In genomic region chr1:36225298-36225899, GRCh38 we compare ENCODE assay signal across 8 cellular contexts. TPM values are rescaled to one million over a fixed set of nuclear protein-coding genes. Genes with fewer than 3 reads are reported as not detected.
DNase-seq lines count a peak whose midpoint lies in the region; ATAC-seq and TF ChIP-seq lines count a peak whose summit lies in the region.

No MANE protein-coding gene starts in this region.

- no peak for DNase-seq in activated CD4-positive, alpha-beta T cell treated with anti-CD3 and anti-CD28 coated beads for 36 hours
- DNase-seq in activated CD4-positive, alpha-beta T cell treated with anti-CD3 and anti-CD28 coated beads for 4 hours = no peak
- DNase-seq in thoracic aorta (ENCODE audit: low spot score) = no peak
- DNase-seq in stimulated activated CD4-positive, alpha-beta T cell treated with anti-CD3 and anti-CD28 coated beads, Interleukin-12 subunit alpha, Interleukin-12 subunit beta, amount 100 ng/mL, for 4 hours = no peak
- no peak for DNase-seq in activated effector memory CD4-positive, alpha-beta T cell treated with Interleukin-2 at 50 U/mL for 16 hours

- H3K9me3 Mint-ChIP-seq in activated CD4-positive, alpha-beta T cell treated with anti-CD3 and anti-CD28 coated beads for 36 hours (ENCODE audit: low read depth) = no peaks in the 10 kb centered on the region

- no peak for ATAC-seq in activated CD4-positive, alpha-beta T cell treated with anti-CD3 and anti-CD28 coated beads for 36 hours
- no peak for ATAC-seq in thoracic aorta (ENCODE audit: insufficient number of reproducible peaks, low FRiP score, low read depth)
- no peak for ATAC-seq in HG03520 (IDR thresholded peaks at IDR 0.05; ENCODE audit: unreplicated experiment)

- H3K27ac Mint-ChIP-seq in activated CD4-positive, alpha-beta T cell treated with anti-CD3 and anti-CD28 coated beads for 36 hours = peak overlapping the region; percentile 100

- intact Hi-C loops in activated CD4-positive, alpha-beta T cell treated with anti-CD3 and anti-CD28 coated beads for 36 hours (cut with DNase I, micrococcal nuclease) = loop anchor here (2.0 to 10.0 kb wide), 2 partner anchors 59 to 1249 kb away; partner anchors contain the start of gene ZC3H12A (in 1 of the 2)

- POLR2A ChIA-PET in activated CD4-positive, alpha-beta T cell treated with anti-CD3 and anti-CD28 coated beads for 36 hours (lab: Charles Lee) = interaction anchor here (0.7 to 2.0 kb wide), 3 partner anchors 24 to 74 kb away, joined by 3 to 14 read pairs (median 5); no protein-coding TSS in a partner anchor

- H3K9me3 ChIP-seq in thoracic aorta = no peaks in the 10 kb centered on the region

- no peak for TF ChIP-seq CTCF in thoracic aorta (IDR thresholded peaks at IDR 0.05)

- H3K27ac ChIP-seq in angular gyrus (ENCODE audit: low read depth, low read length) (peak overlapping the region; percentile 96), layer of hippocampus (ENCODE audit: low read depth, low read length) (peak overlapping the region; percentile 44), thoracic aorta (peak overlapping the region; percentile 91 to 92)

- H3K4me3 Mint-ChIP-seq in activated CD4-positive, alpha-beta T cell treated with anti-CD3 and anti-CD28 coated beads for 36 hours = peak overlapping the region; percentile 96

- CTCF ChIA-PET in activated CD4-positive, alpha-beta T cell treated with anti-CD3 and anti-CD28 coated beads for 36 hours (lab: Charles Lee) = interaction anchor here (0.7 to 3.1 kb wide), 7 partner anchors 19 to 106 kb away, joined by 3 to 32 read pairs (median 4); partner anchors contain the start of gene TRAPPC3

- peaks cover 29% of the 10 kb centered on the region for H3K4me1 Mint-ChIP-seq in activated CD4-positive, alpha-beta T cell treated with anti-CD3 and anti-CD28 coated beads for 36 hours

- H3K36me3 ChIP-seq in thoracic aorta = peaks cover 2% of the 10 kb centered on the region

- H3K4me1 ChIP-seq in thoracic aorta (ENCODE audit: control insufficient read depth in 1 of 2, low read depth in 2 of 2) = peaks cover 25 to 55% of the 10 kb centered on the region in 2 donors

- H3K27me3 ChIP-seq in layer of hippocampus (ENCODE audit: control insufficient read depth, insufficient read depth, low read length) (no peaks in the 10 kb centered on the region), thoracic aorta (replicated peaks; ENCODE audit: insufficient read depth) (no peaks in the 10 kb centered on the region)

- H3K27me3 Mint-ChIP-seq in activated CD4-positive, alpha-beta T cell treated with anti-CD3 and anti-CD28 coated beads for 36 hours = no peaks in the 10 kb centered on the region

- peaks cover 31% of the 10 kb centered on the region for H3K36me3 Mint-ChIP-seq in activated CD4-positive, alpha-beta T cell treated with anti-CD3 and anti-CD28 coated beads for 36 hours (ENCODE audit: low read depth)

- peak overlapping the region; percentile 80 for H3K4me3 ChIP-seq in thoracic aorta

RNA-seq across cellular contexts. Expression of gene THRAP3, which starts 1.2 kb away (rescaled TPM):
- 100 to 1,000 TPM; 149 to 182 TPM for total RNA-seq in activated CD4-positive, alpha-beta T cell treated with anti-CD3 and anti-CD28 coated beads for 36 hours
- total RNA-seq in thoracic aorta = 100 to 1,000 TPM in 1 of 2 donors, 10 to 100 TPM in 1; 49.3 to 111 TPM

Comparison
In these comparisons a context has a peak if more than half of its experiments do, and no peak if none do; other contexts are left out.
1. H3K27ac ChIP-seq: peak in every context shown above with its lines; median percentile 96 in angular gyrus; 92 in thoracic aorta; 44 in layer of hippocampus.